Comparison of ENCODE assay signal across 22 cellular contexts in the genomic region with DNA sequence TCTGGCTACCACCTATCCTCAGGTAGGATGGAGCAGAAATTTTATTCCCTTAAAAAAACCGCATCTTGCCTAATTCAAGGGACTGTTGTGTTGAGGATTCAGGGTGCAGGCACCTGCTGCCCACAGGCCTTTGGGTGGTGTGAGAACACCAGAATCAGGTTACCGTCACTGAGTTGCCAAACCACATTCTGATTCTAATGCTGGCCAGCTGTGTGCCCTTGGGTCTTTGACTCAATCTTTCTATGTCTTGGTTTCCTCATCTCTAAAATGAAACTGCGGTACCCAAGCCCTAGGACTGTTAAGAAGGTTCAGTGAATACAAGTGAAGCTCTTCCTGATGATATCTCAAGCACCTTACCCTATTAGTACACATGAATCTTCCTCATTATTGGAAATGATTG.
DNase-seq lines count a peak whose midpoint lies in the region; ATAC-seq, FAIRE-seq and TF ChIP-seq lines count a peak whose summit lies in the region.
"Had no signal": no experiment of that assay in that cellular context is flagged by ENCODE, and none has a peak within 500 bp of the region (broad histone marks: within the 10 kb centered on the region; RNA-seq: fewer than 3 reads in every experiment).

No MANE protein-coding gene starts in this region.

- no peaks in the 10 kb centered on the region for H4K20me1 ChIP-seq in OCI-LY7 (ENCODE audit: insufficient read depth, low read length)

- no peak overlapping the region for H2BK120ac ChIP-seq in neuronal stem cell (ENCODE audit: low read depth, low read length)

- no peak overlapping the region for H2BK12ac ChIP-seq in neuronal stem cell (ENCODE audit: low read length)

- FAIRE-seq in GM18507 (lab: Jason Lieb, UNC): peak; percentile 44
- FAIRE-seq in GM19239 (lab: Jason Lieb, UNC): peak; percentile 45
- FAIRE-seq: A204.1, G401.6, GM12891 had no signal

- no peak overlapping the region for H3K9ac ChIP-seq in neuronal stem cell (ENCODE audit: low read depth, low read length, poor library complexity)
- H3K9ac ChIP-seq: SK-N-SH had no signal

- H4K91ac ChIP-seq in neuronal stem cell (ENCODE audit: low read depth, low read length, poor library complexity): no peak overlapping the region

- intact Hi-C loops in OCI-LY7 (cut with micrococcal nuclease; ENCODE audit: unreplicated experiment): no loop called here

- no peak overlapping the region for H3K27ac ChIP-seq in neuronal stem cell (replicated peaks; ENCODE audit: low read length)
- no peak overlapping the region for H3K27ac ChIP-seq in OCI-LY7 (ENCODE audit: low read depth, low read length, poor library complexity, severe bottlenecking)

- no peak overlapping the region for H3K14ac ChIP-seq in neuronal stem cell (ENCODE audit: low read length)

- H3K4me1 ChIP-seq in neuronal stem cell (ENCODE audit: control insufficient read depth in 2 of 2, insufficient read depth in 1 of 2, low read depth in 1 of 2, low read length in 2 of 2): no peaks in the 10 kb centered on the region
- H3K4me1 ChIP-seq in OCI-LY7 (ENCODE audit: insufficient read depth, low read length, poor library complexity, severe bottlenecking): no peaks in the 10 kb centered on the region

- TF ChIP-seq CTCF in OCI-LY7 (conservative IDR thresholded peaks at IDR 0.05; ENCODE audit: low read length): no peak

- no peak overlapping the region for H4K8ac ChIP-seq in neuronal stem cell (ENCODE audit: low read depth, low read length)

- H3K23ac ChIP-seq in neuronal stem cell (ENCODE audit: low read depth, low read length, poor library complexity): no peak overlapping the region

- H3K9me3 ChIP-seq in neuronal stem cell (replicated peaks in 1 of 2; ENCODE audit: control insufficient read depth in 2 of 2, insufficient read depth in 1 of 2, low read depth in 1 of 2, low read length in 2 of 2): no peaks in the 10 kb centered on the region
- H3K9me3 ChIP-seq in OCI-LY7 (ENCODE audit: low read length): no peaks in the 10 kb centered on the region
- H3K9me3 ChIP-seq: MG63, SK-N-SH had no signal

- no peak for ATAC-seq in HG03196 (IDR thresholded peaks at IDR 0.05; ENCODE audit: unreplicated experiment)
- ATAC-seq: Right ventricle myocardium inferior had no signal

- H2AFZ ChIP-seq in neuronal stem cell (ENCODE audit: low read length): no peak overlapping the region
- H2AFZ ChIP-seq in OCI-LY7 (ENCODE audit: low read length): no peak overlapping the region

- no peak for DNase-seq in GM18507 (ENCODE audit: extremely low spot score, insufficient read length, low read depth)
- DNase-seq in GM19239 (ENCODE audit: insufficient read length, low spot score): no peak
- DNase-seq in M059J (ENCODE audit: low read depth): peak; percentile 55
- DNase-seq in fibroblast of gingiva (ENCODE audit: low read depth): peak; percentile 14
- no peak for DNase-seq in neuronal stem cell (ENCODE audit: low spot score)
- DNase-seq in SHP77 (lab: John Stamatoyannopoulos, UW): no peak
- DNase-seq in OCI-LY7 (ENCODE audit: low spot score): no peak
- DNase-seq: C1 segment of cervical spinal cord, DMS79 treated with DMSO at 0.1 percent for 48 hours, H9, KG1, MG63, NCI-H1092, NCI-H2081 treated with DMSO at 0.1 percent for 48 hours, NCI-H510A, NCI-H774, SK-N-SH had no signal

- H2BK15ac ChIP-seq in neuronal stem cell (ENCODE audit: low read length): no peak overlapping the region

- H2BK5ac ChIP-seq in neuronal stem cell (ENCODE audit: low read length): no peak overlapping the region

- no peaks in the 10 kb centered on the region for H3K9me2 ChIP-seq in OCI-LY7 (ENCODE audit: insufficient read depth, low read length)
- H3K9me2 ChIP-seq: SK-N-SH had no signal

- H3K4ac ChIP-seq in neuronal stem cell (ENCODE audit: low read length): no peak overlapping the region

- H3K4me3 ChIP-seq in neuronal stem cell (ENCODE audit: low read length in 2 of 2): no peak overlapping the region
- H3K4me3 ChIP-seq in OCI-LY7 (ENCODE audit: low read depth, low read length, poor library complexity, severe bottlenecking): no peak overlapping the region
- H3K4me3 ChIP-seq: MG63 had no signal

- POLR2A ChIA-PET in OCI-LY7 (lab: Charles Lee): no interaction called here

- H3K18ac ChIP-seq in neuronal stem cell (ENCODE audit: low read length): no peak overlapping the region

- BruUV-seq in OCI-LY7 (replicated peaks; lab: Mats Ljungman, UMichigan): no TSS peak

- CTCF ChIA-PET in OCI-LY7 (lab: Charles Lee; ENCODE audit: unreplicated experiment): no interaction called here

- H3K79me1 ChIP-seq in neuronal stem cell (ENCODE audit: low read depth, low read length): no peaks in the 10 kb centered on the region

- H3K4me2 ChIP-seq in neuronal stem cell (ENCODE audit: insufficient read depth, low read length, poor library complexity, severe bottlenecking): no peak overlapping the region
- H3K4me2 ChIP-seq in OCI-LY7 (ENCODE audit: low read length): no peak overlapping the region
- H3K4me2 ChIP-seq: SK-N-SH had no signal

- no peak overlapping the region for H2AK5ac ChIP-seq in neuronal stem cell (ENCODE audit: low read depth, low read length)

- no peaks in the 10 kb centered on the region for H3K27me3 ChIP-seq in neuronal stem cell (ENCODE audit: control insufficient read depth in 3 of 3, insufficient read depth in 3 of 3, low read depth in 1 of 3, low read length in 3 of 3)
- H3K27me3 ChIP-seq: MG63 had no signal

- H3K36me3 ChIP-seq in neuronal stem cell (replicated peaks in 1 of 2; ENCODE audit: control insufficient read depth in 2 of 2, insufficient read depth in 2 of 2, low read length in 2 of 2) (no peaks in the 10 kb centered on the region), OCI-LY7 (ENCODE audit: insufficient read depth, low read length) (no peaks in the 10 kb centered on the region)
- H3K36me3 ChIP-seq: MG63 had no signal

- H3K79me2 ChIP-seq in OCI-LY7 (ENCODE audit: insufficient read depth, low read depth, low read length): no peaks in the 10 kb centered on the region

- no CpG with 5 or more reads among the region's 3 CpGs for WGBS in neuronal stem cell (ENCODE audit: extremely low coverage in 2 of 2, insufficient read length in 2 of 2, insufficient replicate concordance in 1 of 2), 2 donors

Comparison
In these comparisons a context has a peak if more than half of its experiments do, and no peak if none do; other contexts are left out.
1. DNase-seq: peak in M059J (single experiment) and fibroblast of gingiva (single experiment); none in GM18507 (single experiment), GM19239 (single experiment), neuronal stem cell (single experiment), SHP77 (0 of 2) and OCI-LY7 (single experiment).